ENCODE assay signal across 26 cellular contexts in the genomic region with DNA sequence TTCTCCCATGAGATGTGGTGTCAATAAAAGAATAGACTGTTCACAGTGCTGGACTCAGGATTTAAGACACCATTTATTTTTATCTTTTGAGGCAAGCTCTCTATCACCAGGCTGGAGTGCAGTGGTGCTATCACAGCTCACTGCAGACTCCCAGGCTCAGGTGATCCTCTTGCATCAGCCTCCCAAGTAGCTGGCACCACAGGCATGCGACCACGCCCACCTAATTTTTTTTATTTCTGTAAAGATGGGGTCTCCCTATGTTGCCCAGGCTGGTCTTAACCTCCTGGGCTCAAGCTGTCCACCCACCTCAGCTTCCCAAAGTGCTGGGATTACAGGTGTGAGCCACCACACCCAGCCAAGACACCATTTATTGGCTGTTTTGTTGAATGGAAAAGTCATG.
"Had no signal": no experiment of that assay in that cellular context is flagged by ENCODE, and none has a peak within 500 bp of the region (broad histone marks: within the 10 kb centered on the region; RNA-seq: fewer than 3 reads in every experiment).

No MANE protein-coding gene starts in this region.

- H3K4me1 ChIP-seq: left lung, lower lobe of right lung, right atrium auricular region, right lobe of liver, testis, upper lobe of right lung had no signal

- H3K9me3 ChIP-seq: left lung, lower lobe of right lung, ovary, right atrium auricular region, right lobe of liver, stomach, testis, thyroid gland, transverse colon, upper lobe of right lung had no signal

- H3K4me3 ChIP-seq: hepatocyte, left lung, lower lobe of right lung, ovary, right atrium auricular region, right lobe of liver, skin epidermis, stomach, testis, thyroid gland, transverse colon, upper lobe of right lung had no signal

- H3K4me2 ChIP-seq: hepatocyte had no signal

- DNase-seq: islet precursor cell; kidney glomerular epithelial cell; left colon; left lung; lower lobe of right lung; mammary epithelial cell; mesenchymal stem cell; naive B cell; natural killer cell; ovary; right lobe of liver; stimulated activated CD4-positive, alpha-beta T cell treated with anti-CD3 and anti-CD28 coated beads, Interleukin-12 subunit alpha, Interleukin-12 subunit beta, amount 100 ng/mL, for 4 hours; stimulated activated CD4-positive, alpha-beta T cell treated with anti-CD3 and anti-CD28 coated beads, Interleukin-15, amount 100 ng/mL, for 24 hours; stimulated activated CD4-positive, alpha-beta T cell treated with anti-CD3 and anti-CD28 coated beads, Interleukin-2, amount 100 ng/mL, for 24 hours; stimulated activated CD4-positive, alpha-beta T cell treated with anti-CD3 and anti-CD28 coated beads, Interleukin-4, amount 100 ng/mL, for 1 hour; stimulated activated naive B cell treated with anti-CD40 and anti-IgM and Interleukin-4, amounts not matched to agents 10 μg/mL and 1 μg/mL and 100 μg/mL, for 72 hours; stimulated activated naive CD8-positive, alpha-beta T cell treated with anti-CD3 and anti-CD28 coated beads, Interleukin-15, Interleukin-2, amounts not matched to agents 100 U/mL and 50 U/mL, for 24 hours; stomach; testis; thyroid gland; transverse colon; upper lobe of right lung had no signal

- H3K79me2 ChIP-seq: hepatocyte had no signal

- H2AFZ ChIP-seq: hepatocyte had no signal

- H3K27me3 ChIP-seq: hepatocyte, left lung, ovary, right atrium auricular region, right lobe of liver, stomach, testis, thyroid gland, transverse colon, upper lobe of right lung had no signal

- H3K27ac ChIP-seq: hepatocyte, left lung, lower lobe of right lung, ovary, right atrium auricular region, right lobe of liver, skin epidermis, stomach, testis, thyroid gland, transverse colon, upper lobe of right lung had no signal

- H3K36me3 ChIP-seq: ovary had no signal

- FAIRE-seq: urothelium cell line had no signal

- ATAC-seq: left colon; left lung; lower lobe of right lung; natural killer cell; right lobe of liver; stimulated activated naive B cell treated with anti-CD40 and anti-IgM and Interleukin-4, amounts not matched to agents 10 μg/mL and 1 μg/mL and 100 μg/mL, for 72 hours; stimulated activated naive CD8-positive, alpha-beta T cell treated with anti-CD3 and anti-CD28 coated beads, Interleukin-15, Interleukin-2, amounts not matched to agents 100 U/mL and 50 U/mL, for 24 hours; upper lobe of right lung had no signal
